Comparison of ENCODE assay signal across 8 cellular contexts in genomic region chr17:18038149-18038850, GRCh38. TPM values are rescaled to one million over a fixed set of nuclear protein-coding genes. Genes with fewer than 3 reads are reported as not detected.
DNase-seq lines count a peak whose midpoint lies in the region; ATAC-seq and TF ChIP-seq lines count a peak whose summit lies in the region.

No MANE protein-coding gene starts in this region.

- peaks cover 70% of the 10 kb centered on the region for H3K79me2 ChIP-seq in Loucy (ENCODE audit: insufficient read depth, low read length)

- intact Hi-C loops in Calu3 (cut with micrococcal nuclease; ENCODE audit: unreplicated experiment) = loop anchor here (10.0 kb wide), 1 partner anchor 113 kb away; no protein-coding TSS in a partner anchor

- H3K27ac Mint-ChIP-seq in Calu3 (ENCODE audit: unreplicated experiment) = peak overlapping the region; percentile 82
- peak overlapping the region; percentile 10 for H3K27ac Mint-ChIP-seq in activated T-cell treated with anti-CD3 and anti-CD28 coated beads, Interleukin-2, amount 50 U/mL, for 72 hours

- peaks cover 23% of the 10 kb centered on the region for H4K20me1 ChIP-seq in Loucy (ENCODE audit: insufficient read depth, low read length, poor library complexity, severe bottlenecking)

- H3K36me3 ChIP-seq in Loucy (ENCODE audit: insufficient read depth, low read length) (no peaks in the 10 kb centered on the region), iPS-18a (ENCODE audit: control insufficient read depth, low read depth, low read length) (no peaks in the 10 kb centered on the region)

- peaks cover 31% of the 10 kb centered on the region for H3K4me1 Mint-ChIP-seq in Calu3 (ENCODE audit: low read depth, unreplicated experiment)
- H3K4me1 Mint-ChIP-seq in activated T-cell treated with anti-CD3 and anti-CD28 coated beads, Interleukin-2, amount 50 U/mL, for 72 hours (ENCODE audit: low read depth) = peaks cover 58% of the 10 kb centered on the region

- no peak overlapping the region for H3K27ac ChIP-seq in iPS-18a (ENCODE audit: low read length)

- BruUV-seq in Calu3 (replicated peaks; lab: Mats Ljungman, UMichigan) = TSS peak; percentile 51

- H3K27me3 ChIP-seq in Loucy (ENCODE audit: insufficient read depth, low read length, poor library complexity, severe bottlenecking) (no peaks in the 10 kb centered on the region), iPS-18a (ENCODE audit: control insufficient read depth, insufficient read depth, low read length) (peaks cover 10% of the 10 kb centered on the region)

- TF ChIP-seq CTCF in Calu3 (IDR thresholded peaks at IDR 0.05; ENCODE audit: unreplicated experiment) (no peak), Loucy (conservative IDR thresholded peaks at IDR 0.05; ENCODE audit: low read length) (no peak)

- CTCF ChIA-PET in Calu3 (lab: Charles Lee) = no interaction called here

- H3K27me3 Mint-ChIP-seq in Calu3 (ENCODE audit: unreplicated experiment) = no peaks in the 10 kb centered on the region
- H3K27me3 Mint-ChIP-seq in activated T-cell treated with anti-CD3 and anti-CD28 coated beads, Interleukin-2, amount 50 U/mL, for 72 hours (ENCODE audit: low read depth) = no peaks in the 10 kb centered on the region

- H3F3A ChIP-seq in Loucy (ENCODE audit: low read depth) = no peaks in the 10 kb centered on the region

- H3K9ac ChIP-seq in Loucy (ENCODE audit: low read depth, low read length, poor library complexity, severe bottlenecking) (peak overlapping the region; percentile 85), iPS-18a (ENCODE audit: low read length) (peak overlapping the region; percentile 65)

- no peaks in the 10 kb centered on the region for H3K9me2 ChIP-seq in Loucy (replicated peaks; ENCODE audit: low read depth, low read length)

- no peak for DNase-seq in Calu3
- peak; percentile 33 to 45 for DNase-seq in activated T-cell treated with anti-CD3 and anti-CD28 coated beads, Interleukin-2, amount 50 U/mL, for 72 hours
- peak; percentile 8 to 43 for DNase-seq in stimulated activated CD4-positive, alpha-beta T cell treated with anti-CD3 and anti-CD28 coated beads, Interleukin-2, amount 100 ng/mL, for 24 hours
- no peak for DNase-seq in SK-N-DZ (ENCODE audit: low spot score)
- no peak for DNase-seq in NCI-H2227 treated with DMSO at 0.1 percent for 48 hours (lab: John Stamatoyannopoulos, UW)

- H3K4me2 ChIP-seq in Loucy (ENCODE audit: low read depth, low read length, poor library complexity, severe bottlenecking) = peak overlapping the region; percentile 82

- peak overlapping the region; percentile 97 for H3K4me3 ChIP-seq in Loucy (ENCODE audit: low read length, poor library complexity, severe bottlenecking)
- peak overlapping the region; percentile 87 for H3K4me3 ChIP-seq in iPS-18a (ENCODE audit: low read length)

- H3K4me1 ChIP-seq in Loucy (ENCODE audit: insufficient read depth, low read length, poor library complexity, severe bottlenecking) (peaks cover 43% of the 10 kb centered on the region), iPS-18a (ENCODE audit: control insufficient read depth, low read depth, low read length) (peaks cover 5% of the 10 kb centered on the region)

- ATAC-seq in activated T-cell treated with anti-CD3 and anti-CD28 coated beads, Interleukin-2, amount 50 U/mL, for 72 hours (replicated peaks in 1 of 2) = peak; percentile 41 to 44
- no peak for ATAC-seq in HG02642 (IDR thresholded peaks at IDR 0.05; ENCODE audit: poor library complexity, unreplicated experiment)

- peak overlapping the region; percentile 97 for H2AFZ ChIP-seq in Loucy (ENCODE audit: low read length)

- H3K36me3 Mint-ChIP-seq in Calu3 (ENCODE audit: insufficient read depth, unreplicated experiment) = peaks cover 31% of the 10 kb centered on the region
- peaks cover 8 to 15% of the 10 kb centered on the region in 2 donors for H3K36me3 Mint-ChIP-seq in activated T-cell treated with anti-CD3 and anti-CD28 coated beads, Interleukin-2, amount 50 U/mL, for 72 hours (ENCODE audit: insufficient read depth in 2 of 2)

- no peaks in the 10 kb centered on the region for H3K9me3 Mint-ChIP-seq in Calu3 (ENCODE audit: low read depth, unreplicated experiment)
- H3K9me3 Mint-ChIP-seq in activated T-cell treated with anti-CD3 and anti-CD28 coated beads, Interleukin-2, amount 50 U/mL, for 72 hours = no peaks in the 10 kb centered on the region

- peak overlapping the region; percentile 95 for H3K4me3 Mint-ChIP-seq in Calu3 (ENCODE audit: low read depth, unreplicated experiment)
- peak overlapping the region; percentile 81 to 93 for H3K4me3 Mint-ChIP-seq in activated T-cell treated with anti-CD3 and anti-CD28 coated beads, Interleukin-2, amount 50 U/mL, for 72 hours

- no peaks in the 10 kb centered on the region for H3K9me3 ChIP-seq in Loucy (ENCODE audit: insufficient read depth, low read depth, low read length)
- H3K9me3 ChIP-seq in iPS-18a (ENCODE audit: control insufficient read depth, low read depth, low read length) = no peaks in the 10 kb centered on the region

RNA-seq across cellular contexts. Expression of gene ATPAF2, which starts 0.7 kb away (rescaled TPM):
- 17.7 and 19.6 TPM in 2 replicates for total RNA-seq in Calu3 (2022)
- 10 to 100 TPM; 25.8 to 28.7 TPM for total RNA-seq in activated T-cell treated with anti-CD3 and anti-CD28 coated beads, Interleukin-2, amount 50 U/mL, for 72 hours
- polyA plus RNA-seq in SK-N-DZ (2014; cell fraction: cytosol; rRNA removed) = 28.4 and 44.3 TPM in 2 replicates
- 40.9 and 53.7 TPM in 2 replicates for polyA plus RNA-seq in SK-N-DZ (2014; cell fraction: nucleus; rRNA removed)

RNA-seq across cellular contexts. Expression of gene GID4, which starts 0.9 kb away (rescaled TPM):
- 7.3 and 7.4 TPM in 2 replicates for total RNA-seq in Calu3 (2022)
- total RNA-seq in activated T-cell treated with anti-CD3 and anti-CD28 coated beads, Interleukin-2, amount 50 U/mL, for 72 hours = 10 to 100 TPM in 1 of 2 donors, 1 to 10 TPM in 1; 9.7 to 11.0 TPM
- polyA plus RNA-seq in SK-N-DZ (2014; cell fraction: cytosol; rRNA removed) = 8.2 and 8.6 TPM in 2 replicates
- 5.6 and 8.3 TPM in 2 replicates for polyA plus RNA-seq in SK-N-DZ (2014; cell fraction: nucleus; rRNA removed)

RNA-seq across cellular contexts. Expression of gene DRG2, which starts 49.4 kb away (rescaled TPM):
- 24.9 and 34.5 TPM in 2 replicates for total RNA-seq in Calu3 (2022)
- total RNA-seq in activated T-cell treated with anti-CD3 and anti-CD28 coated beads, Interleukin-2, amount 50 U/mL, for 72 hours = 10 to 100 TPM; 44.1 to 53.6 TPM
- polyA plus RNA-seq in SK-N-DZ (2014; cell fraction: cytosol; rRNA removed) = 81.0 and 85.6 TPM in 2 replicates
- polyA plus RNA-seq in SK-N-DZ (2014; cell fraction: nucleus; rRNA removed) = 173 and 206 TPM in 2 replicates

Comparison
In these comparisons a context has a peak if more than half of its experiments do, and no peak if none do; other contexts are left out.
1. DNase-seq: peak in activated T-cell treated with anti-CD3 and anti-CD28 coated beads, Interleukin-2, amount 50 U/mL, for 72 hours (2 of 2) and stimulated activated CD4-positive, alpha-beta T cell treated with anti-CD3 and anti-CD28 coated beads, Interleukin-2, amount 100 ng/mL, for 24 hours (2 of 2); none in Calu3 (single experiment), SK-N-DZ (single experiment) and NCI-H2227 treated with DMSO at 0.1 percent for 48 hours (single experiment).